In genomic region chr3:49029563-49029884, GRCh38 we compare ENCODE assay signal across 1 cellular context.
TF ChIP-seq lines count a peak whose summit lies in the region.

No MANE protein-coding gene starts in this region.

TF ChIP-seq in HepG2, 621 proteins besides CTCF, POLR2A, EP300 and RAD21:
- TF ChIP-seq ELF1 (CRISPR knock-in tag; IDR thresholded peaks at IDR 0.05) (no peak), EED (CRISPR knock-in tag; IDR thresholded peaks at IDR 0.05) (no peak), ZKSCAN1 (IDR thresholded peaks at IDR 0.05; ENCODE audit: low read length) (no peak), IRF1 (CRISPR knock-in tag; IDR thresholded peaks at IDR 0.05; ENCODE audit: low read depth) (no peak), STAT6 (CRISPR knock-in tag; IDR thresholded peaks at IDR 0.05; ENCODE audit: borderline replicate concordance) (0 out of 2 replicates have a peak, but pooled peaks have one; percentile 10), JUND (CRISPR knock-in tag; IDR thresholded peaks at IDR 0.05) (0 out of 2 replicates have a peak, but pooled peaks have one; percentile 0), JARID2 (CRISPR knock-in tag; IDR thresholded peaks at IDR 0.05; ENCODE audit: insufficient replicate concordance) (no peak), ZC3H13 (CRISPR knock-in tag; IDR thresholded peaks at IDR 0.05) (peak; percentile 1; the same call in 1 of the 2 replicates), MXD3 (CRISPR knock-in tag; IDR thresholded peaks at IDR 0.05) (0 out of 2 replicates have a peak, but pooled peaks have one; percentile 4), NFYC (CRISPR knock-in tag; IDR thresholded peaks at IDR 0.05) (no peak), CBX1 (IDR thresholded peaks at IDR 0.05; ENCODE audit: low read depth) (no peak), KAT8 (CRISPR knock-in tag; IDR thresholded peaks at IDR 0.05) (0 out of 2 replicates have a peak, but pooled peaks have one; percentile 8), POGZ (CRISPR knock-in tag; IDR thresholded peaks at IDR 0.05) (no peak), GATAD1 (CRISPR knock-in tag; IDR thresholded peaks at IDR 0.05) (no peak), NAIF1 (CRISPR knock-in tag; IDR thresholded peaks at IDR 0.05; ENCODE audit: borderline replicate concordance) (0 out of 2 replicates have a peak, but pooled peaks have one; percentile 5), ZNF253 (CRISPR knock-in tag; IDR thresholded peaks at IDR 0.05; ENCODE audit: borderline replicate concordance) (no peak), MIER2 (CRISPR knock-in tag; IDR thresholded peaks at IDR 0.05) (peak; percentile 8), ZBTB25 (CRISPR knock-in tag; IDR thresholded peaks at IDR 0.05) (peak; percentile 10; the same call in 1 of the 2 replicates), SOX5 (CRISPR knock-in tag; IDR thresholded peaks at IDR 0.05; ENCODE audit: borderline replicate concordance) (peak; percentile 16; the same call in 1 of the 2 replicates), ZNF382 (CRISPR knock-in tag; IDR thresholded peaks at IDR 0.05; ENCODE audit: borderline replicate concordance) (no peak), BORCS8-MEF2B (CRISPR knock-in tag; IDR thresholded peaks at IDR 0.05) (no peak), ZGPAT (CRISPR knock-in tag; IDR thresholded peaks at IDR 0.05) (peak; percentile 2; the same call in 1 of the 2 replicates), ZNF704 (CRISPR knock-in tag; IDR thresholded peaks at IDR 0.05; ENCODE audit: borderline replicate concordance) (no peak; the same call in 1 of the 2 replicates), ZBTB42 (CRISPR knock-in tag; IDR thresholded peaks at IDR 0.05) (no peak), RFXAP (CRISPR knock-in tag; IDR thresholded peaks at IDR 0.05; ENCODE audit: borderline replicate concordance) (peak; percentile 1; the same call in 1 of the 2 replicates), ZNF274 (CRISPR knock-in tag; IDR thresholded peaks at IDR 0.05) (no peak), RARG (CRISPR knock-in tag; IDR thresholded peaks at IDR 0.05; ENCODE audit: low read depth) (no peak), BCL6 (CRISPR knock-in tag; IDR thresholded peaks at IDR 0.05) (no peak), RXRA (CRISPR knock-in tag; IDR thresholded peaks at IDR 0.05) (no peak), PTBP1 (IDR thresholded peaks at IDR 0.05; ENCODE audit: low read depth, low read length, poor library complexity, severe bottlenecking) (no peak), RAD51 (IDR thresholded peaks at IDR 0.05; ENCODE audit: borderline replicate concordance) (no peak), ZNF468 (CRISPR knock-in tag; IDR thresholded peaks at IDR 0.05) (no peak), ZKSCAN8 (CRISPR knock-in tag; IDR thresholded peaks at IDR 0.05; ENCODE audit: borderline replicate concordance) (0 out of 2 replicates have a peak, but pooled peaks have one; percentile 4), ESRRA (CRISPR knock-in tag; IDR thresholded peaks at IDR 0.05; ENCODE audit: low read depth) (no peak), TCF7L2 (IDR thresholded peaks at IDR 0.05; ENCODE audit: low read depth, low read length) (no peak), ZFX (CRISPR knock-in tag; IDR thresholded peaks at IDR 0.05; ENCODE audit: low read depth) (no peak; the same call in 1 of the 2 replicates), NR1H2 (CRISPR knock-in tag; IDR thresholded peaks at IDR 0.05; ENCODE audit: borderline replicate concordance, low read depth) (no peak), PRDM15 (CRISPR knock-in tag; IDR thresholded peaks at IDR 0.05) (no peak), ZFP91 (CRISPR knock-in tag; IDR thresholded peaks at IDR 0.05; ENCODE audit: borderline replicate concordance) (peak; percentile 13; the same call in 1 of the 2 replicates), NFYB (CRISPR knock-in tag; IDR thresholded peaks at IDR 0.05) (no peak), SIX4 (CRISPR knock-in tag; IDR thresholded peaks at IDR 0.05) (0 out of 2 replicates have a peak, but pooled peaks have one; percentile 5), ZNF180 (CRISPR knock-in tag; IDR thresholded peaks at IDR 0.05; ENCODE audit: borderline replicate concordance, low read depth) (no peak), ZNF430 (CRISPR knock-in tag; IDR thresholded peaks at IDR 0.05) (peak; percentile 59; the same call in 1 of the 2 replicates), NCOA5 (CRISPR knock-in tag; IDR thresholded peaks at IDR 0.05) (no peak), JUNB (CRISPR knock-in tag; IDR thresholded peaks at IDR 0.05; ENCODE audit: borderline replicate concordance) (no peak), CEBPB (IDR thresholded peaks at IDR 0.05; ENCODE audit: borderline replicate concordance, low read depth, low read length) (no peak), ZNF879 (CRISPR knock-in tag; IDR thresholded peaks at IDR 0.05) (0 out of 2 replicates have a peak, but pooled peaks have one; percentile 15), ZFP82 (CRISPR knock-in tag; IDR thresholded peaks at IDR 0.05; ENCODE audit: borderline replicate concordance) (no peak), SATB2 (CRISPR knock-in tag; IDR thresholded peaks at IDR 0.05) (no peak), ZNF34 (CRISPR knock-in tag; IDR thresholded peaks at IDR 0.05; ENCODE audit: borderline replicate concordance) (no peak), POLR2AphosphoS2 (IDR thresholded peaks at IDR 0.05; ENCODE audit: low read depth, low read length) (0 out of 2 replicates have a peak, but pooled peaks have one; percentile 22), ZNF782 (CRISPR knock-in tag; IDR thresholded peaks at IDR 0.05; ENCODE audit: borderline replicate concordance) (peak; percentile 1; the same call in 1 of the 2 replicates), TEAD3 (CRISPR knock-in tag; optimal IDR thresholded peaks at IDR 0.05; ENCODE audit: borderline replicate concordance) (no peak), GLMP (CRISPR knock-in tag; IDR thresholded peaks at IDR 0.05; ENCODE audit: borderline replicate concordance) (no peak), ZIK1 (CRISPR knock-in tag; IDR thresholded peaks at IDR 0.05; ENCODE audit: borderline replicate concordance, low read depth) (0 out of 2 replicates have a peak, but pooled peaks have one; percentile 4), BHLHE40 (IDR thresholded peaks at IDR 0.05; ENCODE audit: low read length) (no peak), ZNF432 (CRISPR knock-in tag; IDR thresholded peaks at IDR 0.05; ENCODE audit: borderline replicate concordance) (no peak)
